In genomic region chr10:103680869-103681236, GRCh38 we compare ENCODE assay signal across 20 cellular contexts.
DNase-seq lines count a peak whose midpoint lies in the region; ATAC-seq and TF ChIP-seq lines count a peak whose summit lies in the region.
"Had no signal": no experiment of that assay in that cellular context is flagged by ENCODE, and none has a peak within 500 bp of the region (broad histone marks: within the 10 kb centered on the region; RNA-seq: fewer than 3 reads in every experiment).

No MANE protein-coding gene starts in this region.

- H3K27ac ChIP-seq in breast epithelium = peak overlapping the region; percentile 52 to 98
- H3K27ac ChIP-seq in mesenchymal stem cell (ENCODE audit: low read length, poor library complexity, severe bottlenecking) = no peak overlapping the region
- no peak overlapping the region for H3K27ac ChIP-seq in naive thymus-derived CD4-positive, alpha-beta T cell (ENCODE audit: low read depth, low read length)
- H3K27ac ChIP-seq: 22Rv1, SK-N-MC had no signal

- no peak overlapping the region for H3K18ac ChIP-seq in mesenchymal stem cell (ENCODE audit: low read depth in 1 of 2, low read length in 2 of 2)

- H3K9ac ChIP-seq in mesenchymal stem cell (ENCODE audit: low read length) = peak overlapping the region; percentile 30
- H3K9ac ChIP-seq: BLaER1 had no signal

- H3K4me1 Mint-ChIP-seq in MCF 10A (ENCODE audit: insufficient read depth, unreplicated experiment) = peaks cover 15% of the 10 kb centered on the region
- H3K4me1 Mint-ChIP-seq in T-helper 17 cell = peaks cover 10% of the 10 kb centered on the region
- H3K4me1 Mint-ChIP-seq in naive thymus-derived CD4-positive, alpha-beta T cell = peaks cover 3 to 30% (median 17%) of the 10 kb centered on the region in 7 donors
- peaks cover 20% of the 10 kb centered on the region for H3K4me1 Mint-ChIP-seq in activated T-cell treated with anti-CD3 and anti-CD28 coated beads, Interleukin-2, amount 50 U/mL, for 24 hours (ENCODE audit: low read depth)

- peaks cover 3 to 7% of the 10 kb centered on the region in 2 donors for H3K4me1 ChIP-seq in breast epithelium
- H3K4me1 ChIP-seq in mesenchymal stem cell (ENCODE audit: control insufficient read depth, insufficient read depth, low read depth, low read length) = peaks cover 28% of the 10 kb centered on the region
- H3K4me1 ChIP-seq in naive thymus-derived CD4-positive, alpha-beta T cell (ENCODE audit: control insufficient read depth in 2 of 2, insufficient read depth in 2 of 2, low read length in 2 of 2) = peaks cover 18% of the 10 kb centered on the region in 2 donors

- BruUV-seq in MCF 10A (replicated peaks; lab: Mats Ljungman, UMichigan) = no TSS peak

- H2AK5ac ChIP-seq in mesenchymal stem cell (ENCODE audit: low read length, severe bottlenecking) = no peak overlapping the region

- H3K36me3 Mint-ChIP-seq in MCF 10A (ENCODE audit: insufficient read depth, unreplicated experiment) (no peaks in the 10 kb centered on the region), T-helper 17 cell (ENCODE audit: low read depth) (no peaks in the 10 kb centered on the region)
- H3K36me3 Mint-ChIP-seq in naive thymus-derived CD4-positive, alpha-beta T cell = no peaks in the 10 kb centered on the region
- no peaks in the 10 kb centered on the region for H3K36me3 Mint-ChIP-seq in activated T-cell treated with anti-CD3 and anti-CD28 coated beads, Interleukin-2, amount 50 U/mL, for 24 hours (ENCODE audit: low read depth)

- H3K9me3 Mint-ChIP-seq in MCF 10A (ENCODE audit: unreplicated experiment) = no peaks in the 10 kb centered on the region
- H3K9me3 Mint-ChIP-seq in naive thymus-derived CD4-positive, alpha-beta T cell = no peaks in the 10 kb centered on the region
- H3K9me3 Mint-ChIP-seq in activated T-cell treated with anti-CD3 and anti-CD28 coated beads, Interleukin-2, amount 50 U/mL, for 24 hours = no peaks in the 10 kb centered on the region
- H3K9me3 Mint-ChIP-seq: CD8-positive, alpha-beta memory T cell; GM23338 had no signal

- no peak overlapping the region for H2BK12ac ChIP-seq in mesenchymal stem cell (ENCODE audit: low read length in 2 of 2)

- no peak overlapping the region for H3K4ac ChIP-seq in mesenchymal stem cell (ENCODE audit: low read depth in 1 of 2, low read length in 2 of 2)

- no peak overlapping the region for H4K91ac ChIP-seq in mesenchymal stem cell (ENCODE audit: low read length)

- no peak overlapping the region for H3K14ac ChIP-seq in mesenchymal stem cell (ENCODE audit: low read length in 2 of 2)

- no peaks in the 10 kb centered on the region for H3K27me3 ChIP-seq in breast epithelium
- H3K27me3 ChIP-seq in mesenchymal stem cell (ENCODE audit: control insufficient read depth in 1 of 2, insufficient read depth in 1 of 2, low read length in 2 of 2) = no peaks in the 10 kb centered on the region
- H3K27me3 ChIP-seq in naive thymus-derived CD4-positive, alpha-beta T cell (ENCODE audit: control insufficient read depth in 2 of 2, insufficient read depth in 2 of 2, low read length in 2 of 2) = no peaks in the 10 kb centered on the region
- H3K27me3 ChIP-seq: BLaER1 had no signal

- intact Hi-C loops in breast epithelium (cut with DNase I; ENCODE audit: low total_unique reads) (loop anchor here (10.0 kb wide), 1 partner anchor 76 kb away; no protein-coding TSS in a partner anchor), MCF 10A (cut with micrococcal nuclease) (no loop called here)
- intact Hi-C loops in naive thymus-derived CD4-positive, alpha-beta T cell (cut with micrococcal nuclease) = no loop called here

- H3K36me3 ChIP-seq in breast epithelium (no peaks in the 10 kb centered on the region), mesenchymal stem cell (ENCODE audit: control insufficient read depth in 1 of 2, insufficient read depth in 2 of 2, low read depth in 1 of 2, low read length in 2 of 2) (peaks cover 0 to 3% of the 10 kb centered on the region in 2 experiments)
- no peaks in the 10 kb centered on the region for H3K36me3 ChIP-seq in naive thymus-derived CD4-positive, alpha-beta T cell (ENCODE audit: control insufficient read depth in 2 of 3, insufficient read depth in 3 of 3, low read length in 3 of 3)

- no peak for ATAC-seq in T-helper 17 cell
- ATAC-seq in naive thymus-derived CD4-positive, alpha-beta T cell = no peak
- ATAC-seq: GM23338, Right ventricle myocardium inferior had no signal

- POLR2A ChIA-PET in MCF 10A (lab: Yijun Ruan, JAX) = no interaction called here
- POLR2A ChIA-PET in naive thymus-derived CD4-positive, alpha-beta T cell (lab: Charles Lee) = no interaction called here

- DNase-seq in breast epithelium (ENCODE audit: low spot score in 2 of 2) (no peak), MCF 10A (ENCODE audit: unreplicated experiment) (no peak), T-helper 17 cell (no peak), mesenchymal stem cell (no peak), NCI-H82 treated with DMSO at 0.1 percent for 48 hours (lab: John Stamatoyannopoulos, UW; ENCODE audit: unreplicated experiment) (no peak), SHP77 treated with DMSO at 0.1 percent for 48 hours (lab: John Stamatoyannopoulos, UW) (no peak)
- no peak for DNase-seq in naive thymus-derived CD4-positive, alpha-beta T cell
- no peak for DNase-seq in activated T-cell treated with anti-CD3 and anti-CD28 coated beads, Interleukin-2, amount 50 U/mL, for 24 hours
- DNase-seq: CD8-positive, alpha-beta memory T cell; DMS79 treated with DMSO at 0.1 percent for 48 hours; KG1; NCI-H1092; NCI-H2107; NCI-H2227 treated with DMSO at 0.1 percent for 48 hours; NCI-H524 had no signal

- H2BK5ac ChIP-seq in mesenchymal stem cell (ENCODE audit: low read depth, low read length, poor library complexity, severe bottlenecking) = no peak overlapping the region

- no peak overlapping the region for H2AFZ ChIP-seq in mesenchymal stem cell (ENCODE audit: low read depth, low read length)
- H2AFZ ChIP-seq: GM23338 had no signal

- TF ChIP-seq CTCF in breast epithelium (IDR thresholded peaks at IDR 0.05) (no peak), MCF 10A (IDR thresholded peaks at IDR 0.05; ENCODE audit: unreplicated experiment) (no peak)

- H3K4me2 ChIP-seq in mesenchymal stem cell (ENCODE audit: low read length, poor library complexity, severe bottlenecking) = no peak overlapping the region
- H3K4me2 ChIP-seq: GM23338 had no signal

- H3K27ac Mint-ChIP-seq in MCF 10A (ENCODE audit: low read depth, unreplicated experiment) (no peak overlapping the region), T-helper 17 cell (peak overlapping the region; percentile 91)
- H3K27ac Mint-ChIP-seq in naive thymus-derived CD4-positive, alpha-beta T cell = peak overlapping the region in 3 of 9 donors; percentile 70 to 82 (median 70)
- no peak overlapping the region for H3K27ac Mint-ChIP-seq in activated T-cell treated with anti-CD3 and anti-CD28 coated beads, Interleukin-2, amount 50 U/mL, for 24 hours
- H3K27ac Mint-ChIP-seq: GM23338 had no signal

- no peaks in the 10 kb centered on the region for H3K79me1 ChIP-seq in mesenchymal stem cell (replicated peaks; ENCODE audit: low read length, poor library complexity, severe bottlenecking)

- H2BK15ac ChIP-seq in mesenchymal stem cell (ENCODE audit: low read depth, poor library complexity, severe bottlenecking) = no peak overlapping the region

- H3K4me3 ChIP-seq in breast epithelium = no peak overlapping the region
- no peak overlapping the region for H3K4me3 ChIP-seq in mesenchymal stem cell (ENCODE audit: insufficient read depth in 1 of 2, low read depth in 1 of 2, low read length in 2 of 2)
- no peak overlapping the region for H3K4me3 ChIP-seq in naive thymus-derived CD4-positive, alpha-beta T cell (ENCODE audit: low read length)
- H3K4me3 ChIP-seq: BLaER1, GM23338, SK-N-MC had no signal

- H2BK120ac ChIP-seq in mesenchymal stem cell (ENCODE audit: low read depth, low read length) = no peak overlapping the region

- 92% methylated on average over 6 of the region's 6 CpGs for WGBS in mesenchymal stem cell

- H3K27me3 Mint-ChIP-seq in MCF 10A (ENCODE audit: insufficient read depth, unreplicated experiment) (no peaks in the 10 kb centered on the region), T-helper 17 cell (no peaks in the 10 kb centered on the region)
- H3K27me3 Mint-ChIP-seq in naive thymus-derived CD4-positive, alpha-beta T cell = no peaks in the 10 kb centered on the region
- H3K27me3 Mint-ChIP-seq in activated T-cell treated with anti-CD3 and anti-CD28 coated beads, Interleukin-2, amount 50 U/mL, for 24 hours = no peaks in the 10 kb centered on the region

- no peak overlapping the region for H4K8ac ChIP-seq in mesenchymal stem cell (ENCODE audit: low read length)

- H3K23ac ChIP-seq in mesenchymal stem cell (ENCODE audit: low read length in 2 of 2) = no peak overlapping the region

- no peak for TF ChIP-seq POLR2A in breast epithelium (IDR thresholded peaks at IDR 0.05)

- H3K9me3 ChIP-seq in breast epithelium (no peaks in the 10 kb centered on the region), T-helper 17 cell (ENCODE audit: control insufficient read depth, low read length, poor library complexity, severe bottlenecking) (no peaks in the 10 kb centered on the region), mesenchymal stem cell (ENCODE audit: control insufficient read depth, low read length) (no peaks in the 10 kb centered on the region)
- no peaks in the 10 kb centered on the region for H3K9me3 ChIP-seq in naive thymus-derived CD4-positive, alpha-beta T cell (ENCODE audit: control insufficient read depth in 2 of 3, low read length in 3 of 3)
- H3K9me3 ChIP-seq: BLaER1 had no signal

- CTCF ChIA-PET in MCF 10A (lab: Yijun Ruan, JAX) = no interaction called here
- CTCF ChIA-PET in naive thymus-derived CD4-positive, alpha-beta T cell (lab: Charles Lee) = interaction anchor here (3.2 kb wide), 1 partner anchor 75 kb away, joined by 13 read pairs; no protein-coding TSS in a partner anchor

- no peak overlapping the region for H3K4me3 Mint-ChIP-seq in MCF 10A (ENCODE audit: unreplicated experiment)
- no peak overlapping the region for H3K4me3 Mint-ChIP-seq in T-helper 17 cell
- peak overlapping the region in 1 of 10 donors; percentile 19 for H3K4me3 Mint-ChIP-seq in naive thymus-derived CD4-positive, alpha-beta T cell
- H3K4me3 Mint-ChIP-seq in activated T-cell treated with anti-CD3 and anti-CD28 coated beads, Interleukin-2, amount 50 U/mL, for 24 hours = no peak overlapping the region
- H3K4me3 Mint-ChIP-seq: CD8-positive, alpha-beta memory T cell; GM23338 had no signal

Comparison
In these comparisons a context has a peak if more than half of its experiments do, and no peak if none do; other contexts are left out.
1. H3K27ac ChIP-seq: peak in breast epithelium (2 of 2); none in mesenchymal stem cell (single experiment) and naive thymus-derived CD4-positive, alpha-beta T cell (single experiment).